Comparison of ENCODE assay signal across 2 cellular contexts in the genomic region with DNA sequence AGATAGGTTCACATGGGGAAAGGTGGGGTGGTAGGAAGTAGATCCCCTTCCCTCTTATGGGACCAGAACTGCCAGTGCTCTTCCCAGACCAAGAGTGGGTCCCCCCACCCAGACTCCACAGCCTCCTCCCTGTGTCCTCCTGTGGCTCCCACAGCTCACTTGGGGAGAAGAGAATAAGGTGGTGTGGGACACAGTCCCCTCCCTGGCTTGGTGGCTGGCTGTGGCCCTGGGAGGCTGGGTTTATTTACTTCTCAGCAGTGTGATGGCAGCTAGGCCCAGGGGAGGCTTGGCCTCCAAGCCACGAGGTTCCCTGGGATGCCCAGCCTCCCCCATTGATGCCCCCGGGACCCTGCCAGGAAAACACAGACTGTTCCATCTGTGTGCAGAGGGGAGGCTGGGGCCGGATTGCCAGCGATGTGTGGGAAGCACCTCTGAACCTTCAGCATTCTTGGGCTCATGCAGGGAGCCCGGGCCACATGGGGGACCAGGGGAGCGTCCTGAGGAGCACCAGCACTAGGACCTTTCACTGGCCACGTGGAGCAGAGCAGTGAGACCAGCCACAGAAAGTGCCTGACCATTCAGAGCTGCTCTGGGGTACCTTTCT.
TF ChIP-seq lines count a peak whose summit lies in the region.

No MANE protein-coding gene starts in this region.

TF ChIP-seq in SK-N-SH, 30 proteins besides CTCF, POLR2A, EP300 and RAD21 (continued from another document):
- no peak for TF ChIP-seq SIN3A (IDR thresholded peaks at IDR 0.05; ENCODE audit: borderline replicate concordance, low read depth, low read length)
- TF ChIP-seq POLR2AphosphoS5 (IDR thresholded peaks at IDR 0.05; ENCODE audit: low read depth, low read length): no peak

TF ChIP-seq in SK-N-SH treated with all-trans-retinoic acid at 6 μM for 48 hours, 23 proteins besides CTCF, POLR2A, EP300 and RAD21:
- TF ChIP-seq, protein P1, sequence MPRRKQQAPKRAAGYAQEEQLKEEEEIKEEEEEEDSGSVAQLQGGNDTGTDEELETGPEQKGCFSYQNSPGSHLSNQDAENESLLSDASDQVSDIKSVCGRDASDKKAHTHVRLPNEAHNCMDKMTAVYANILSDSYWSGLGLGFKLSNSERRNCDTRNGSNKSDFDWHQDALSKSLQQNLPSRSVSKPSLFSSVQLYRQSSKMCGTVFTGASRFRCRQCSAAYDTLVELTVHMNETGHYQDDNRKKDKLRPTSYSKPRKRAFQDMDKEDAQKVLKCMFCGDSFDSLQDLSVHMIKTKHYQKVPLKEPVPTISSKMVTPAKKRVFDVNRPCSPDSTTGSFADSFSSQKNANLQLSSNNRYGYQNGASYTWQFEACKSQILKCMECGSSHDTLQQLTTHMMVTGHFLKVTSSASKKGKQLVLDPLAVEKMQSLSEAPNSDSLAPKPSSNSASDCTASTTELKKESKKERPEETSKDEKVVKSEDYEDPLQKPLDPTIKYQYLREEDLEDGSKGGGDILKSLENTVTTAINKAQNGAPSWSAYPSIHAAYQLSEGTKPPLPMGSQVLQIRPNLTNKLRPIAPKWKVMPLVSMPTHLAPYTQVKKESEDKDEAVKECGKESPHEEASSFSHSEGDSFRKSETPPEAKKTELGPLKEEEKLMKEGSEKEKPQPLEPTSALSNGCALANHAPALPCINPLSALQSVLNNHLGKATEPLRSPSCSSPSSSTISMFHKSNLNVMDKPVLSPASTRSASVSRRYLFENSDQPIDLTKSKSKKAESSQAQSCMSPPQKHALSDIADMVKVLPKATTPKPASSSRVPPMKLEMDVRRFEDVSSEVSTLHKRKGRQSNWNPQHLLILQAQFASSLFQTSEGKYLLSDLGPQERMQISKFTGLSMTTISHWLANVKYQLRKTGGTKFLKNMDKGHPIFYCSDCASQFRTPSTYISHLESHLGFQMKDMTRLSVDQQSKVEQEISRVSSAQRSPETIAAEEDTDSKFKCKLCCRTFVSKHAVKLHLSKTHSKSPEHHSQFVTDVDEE (CRISPR knock-in tag; IDR thresholded peaks at IDR 0.05): no peak
- TF ChIP-seq CSDC2 (CRISPR knock-in tag; IDR thresholded peaks at IDR 0.05) (no peak), GLIS3 (CRISPR knock-in tag; IDR thresholded peaks at IDR 0.05) (no peak), PPARA (CRISPR knock-in tag; IDR thresholded peaks at IDR 0.05; ENCODE audit: borderline replicate concordance) (no peak), ZNF8 (CRISPR knock-in tag; IDR thresholded peaks at IDR 0.05) (no peak), ZNF565 (CRISPR knock-in tag; conservative IDR thresholded peaks at IDR 0.05; ENCODE audit: low read depth) (no peak), ZC3H10 (CRISPR knock-in tag; IDR thresholded peaks at IDR 0.05) (no peak), ESRRG (CRISPR knock-in tag; IDR thresholded peaks at IDR 0.05) (no peak), TCF4 (CRISPR knock-in tag; IDR thresholded peaks at IDR 0.05; ENCODE audit: borderline replicate concordance) (no peak), ZNF70 (CRISPR knock-in tag; IDR thresholded peaks at IDR 0.05) (no peak), RARB (CRISPR knock-in tag; IDR thresholded peaks at IDR 0.05) (no peak), TOX (CRISPR knock-in tag; IDR thresholded peaks at IDR 0.05; ENCODE audit: borderline replicate concordance) (no peak), ZFP30 (CRISPR knock-in tag; IDR thresholded peaks at IDR 0.05) (no peak)
- TF ChIP-seq, protein P2, sequence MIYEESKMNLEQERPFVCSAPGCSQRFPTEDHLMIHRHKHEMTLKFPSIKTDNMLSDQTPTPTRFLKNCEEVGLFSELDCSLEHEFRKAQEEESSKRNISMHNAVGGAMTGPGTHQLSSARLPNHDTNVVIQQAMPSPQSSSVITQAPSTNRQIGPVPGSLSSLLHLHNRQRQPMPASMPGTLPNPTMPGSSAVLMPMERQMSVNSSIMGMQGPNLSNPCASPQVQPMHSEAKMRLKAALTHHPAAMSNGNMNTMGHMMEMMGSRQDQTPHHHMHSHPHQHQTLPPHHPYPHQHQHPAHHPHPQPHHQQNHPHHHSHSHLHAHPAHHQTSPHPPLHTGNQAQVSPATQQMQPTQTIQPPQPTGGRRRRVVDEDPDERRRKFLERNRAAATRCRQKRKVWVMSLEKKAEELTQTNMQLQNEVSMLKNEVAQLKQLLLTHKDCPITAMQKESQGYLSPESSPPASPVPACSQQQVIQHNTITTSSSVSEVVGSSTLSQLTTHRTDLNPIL (CRISPR knock-in tag; IDR thresholded peaks at IDR 0.05; ENCODE audit: low read depth): no peak
- TF ChIP-seq, protein P3, sequence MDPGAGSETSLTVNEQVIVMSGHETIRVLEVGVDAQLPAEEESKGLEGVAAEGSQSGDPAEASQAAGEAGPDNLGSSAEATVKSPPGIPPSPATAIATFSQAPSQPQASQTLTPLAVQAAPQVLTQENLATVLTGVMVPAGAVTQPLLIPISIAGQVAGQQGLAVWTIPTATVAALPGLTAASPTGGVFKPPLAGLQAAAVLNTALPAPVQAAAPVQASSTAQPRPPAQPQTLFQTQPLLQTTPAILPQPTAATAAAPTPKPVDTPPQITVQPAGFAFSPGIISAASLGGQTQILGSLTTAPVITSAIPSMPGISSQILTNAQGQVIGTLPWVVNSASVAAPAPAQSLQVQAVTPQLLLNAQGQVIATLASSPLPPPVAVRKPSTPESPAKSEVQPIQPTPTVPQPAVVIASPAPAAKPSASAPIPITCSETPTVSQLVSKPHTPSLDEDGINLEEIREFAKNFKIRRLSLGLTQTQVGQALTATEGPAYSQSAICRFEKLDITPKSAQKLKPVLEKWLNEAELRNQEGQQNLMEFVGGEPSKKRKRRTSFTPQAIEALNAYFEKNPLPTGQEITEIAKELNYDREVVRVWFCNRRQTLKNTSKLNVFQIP (CRISPR knock-in tag; IDR thresholded peaks at IDR 0.05; ENCODE audit: borderline replicate concordance, low read depth): no peak
